18 cellular contexts compared by ENCODE assay signal in the genomic region with DNA sequence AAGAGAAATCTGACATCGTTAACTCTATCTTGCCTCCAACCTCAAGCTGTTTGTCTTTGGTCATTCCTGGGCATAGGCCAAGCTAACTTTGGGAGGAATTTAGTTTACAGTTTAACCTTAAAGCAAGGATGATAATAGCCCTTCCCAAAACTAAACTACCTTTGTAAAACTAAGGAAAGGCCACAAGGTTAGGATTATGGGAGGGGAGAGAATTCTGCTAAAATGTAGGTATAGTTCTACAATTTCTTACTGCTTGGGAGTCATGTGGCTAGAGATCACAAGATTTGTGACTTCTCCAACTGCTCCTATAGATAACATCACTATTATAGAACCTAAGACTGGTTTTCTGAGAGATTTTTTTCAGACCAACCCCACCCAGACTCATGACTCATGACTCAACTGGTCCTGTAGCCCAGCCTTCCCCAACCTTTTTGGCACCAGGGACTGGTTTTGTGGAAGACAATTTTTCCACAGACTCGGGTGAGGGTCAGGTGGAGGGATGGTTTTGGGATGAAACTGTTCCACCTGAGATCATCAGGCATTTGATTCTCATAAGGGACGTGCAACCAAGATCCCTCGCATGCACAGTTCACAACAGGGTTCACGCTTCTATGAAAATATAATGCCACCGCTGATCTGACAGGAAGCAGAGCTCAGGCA.
A peak's percentile ranks its signal among the peaks of the same experiment; 100 is the strongest.
DNase-seq lines count a peak whose midpoint lies in the region; ATAC-seq and TF ChIP-seq lines count a peak whose summit lies in the region.
"Had no signal": no experiment of that assay in that cellular context is flagged by ENCODE, and none has a peak within 500 bp of the region (broad histone marks: within the 10 kb centered on the region; RNA-seq: fewer than 3 reads in every experiment).

No MANE protein-coding gene starts in this region.

- H3K27me3 Mint-ChIP-seq in MCF 10A (ENCODE audit: insufficient read depth, unreplicated experiment), result no peaks in the 10 kb centered on the region
- no peaks in the 10 kb centered on the region for H3K27me3 Mint-ChIP-seq in activated CD4-positive, alpha-beta T cell treated with anti-CD3 and anti-CD28 coated beads, Interleukin-2, amount 10 ng/mL, durations not matched to agents 7 days and 5 days
- H3K27me3 Mint-ChIP-seq: activated naive CD8-positive, alpha-beta T cell; CD8-positive, alpha-beta memory T cell; stimulated activated naive CD8-positive, alpha-beta T cell treated with anti-CD3 and anti-CD28 coated beads, Interleukin-15, amount 100 ng/mL, for 72 hours had no signal

- no peaks in the 10 kb centered on the region for H3K4me1 ChIP-seq in breast epithelium
- H3K4me1 ChIP-seq: Peyer's patch had no signal

- TF ChIP-seq CTCF in MCF 10A (IDR thresholded peaks at IDR 0.05; ENCODE audit: unreplicated experiment) (no peak), breast epithelium (IDR thresholded peaks at IDR 0.05) (no peak), VCaP (conservative IDR thresholded peaks at IDR 0.05) (no peak)

- intact Hi-C loops in MCF 10A (cut with micrococcal nuclease) (no loop called here), breast epithelium (cut with DNase I; ENCODE audit: low total_unique reads) (no loop called here)

- H3K36me3 ChIP-seq in breast epithelium, result no peaks in the 10 kb centered on the region
- H3K36me3 ChIP-seq: cardiac muscle cell, Peyer's patch had no signal

- CTCF ChIA-PET in MCF 10A (lab: Yijun Ruan, JAX), result interaction anchor here (0.6 kb wide), 1 partner anchor 13 kb away, joined by 3 read pairs; no protein-coding TSS in a partner anchor
- CTCF ChIA-PET in activated CD4-positive, alpha-beta T cell treated with anti-CD3 and anti-CD28 coated beads, Interleukin-2, amount 10 ng/mL, durations not matched to agents 7 days and 5 days (lab: Charles Lee), result no interaction called here

- no peak for TF ChIP-seq POLR2A in breast epithelium (IDR thresholded peaks at IDR 0.05)

- H3K27me3 ChIP-seq in breast epithelium, result no peaks in the 10 kb centered on the region
- H3K27me3 ChIP-seq: cardiac muscle cell, Peyer's patch had no signal

- H3K4me3 ChIP-seq in breast epithelium, result no peak overlapping the region
- H3K4me3 ChIP-seq: cardiac muscle cell, Peyer's patch had no signal

- no peak overlapping the region for H3K27ac Mint-ChIP-seq in MCF 10A (ENCODE audit: low read depth, unreplicated experiment)
- H3K27ac Mint-ChIP-seq in activated CD4-positive, alpha-beta T cell treated with anti-CD3 and anti-CD28 coated beads, Interleukin-2, amount 10 ng/mL, durations not matched to agents 7 days and 5 days, result no peak overlapping the region
- H3K27ac Mint-ChIP-seq: activated naive CD8-positive, alpha-beta T cell; stimulated activated naive CD8-positive, alpha-beta T cell treated with anti-CD3 and anti-CD28 coated beads, Interleukin-15, amount 100 ng/mL, for 72 hours had no signal

- no peaks in the 10 kb centered on the region for H3K4me1 Mint-ChIP-seq in MCF 10A (ENCODE audit: insufficient read depth, unreplicated experiment)
- no peaks in the 10 kb centered on the region for H3K4me1 Mint-ChIP-seq in activated CD4-positive, alpha-beta T cell treated with anti-CD3 and anti-CD28 coated beads, Interleukin-2, amount 10 ng/mL, durations not matched to agents 7 days and 5 days
- H3K4me1 Mint-ChIP-seq: CD8-positive, alpha-beta memory T cell had no signal

- no peaks in the 10 kb centered on the region for H3K9me3 Mint-ChIP-seq in MCF 10A (ENCODE audit: unreplicated experiment)
- H3K9me3 Mint-ChIP-seq in activated CD4-positive, alpha-beta T cell treated with anti-CD3 and anti-CD28 coated beads, Interleukin-2, amount 10 ng/mL, durations not matched to agents 7 days and 5 days, result no peaks in the 10 kb centered on the region
- H3K9me3 Mint-ChIP-seq: CD8-positive, alpha-beta memory T cell; stimulated activated naive CD8-positive, alpha-beta T cell treated with anti-CD3 and anti-CD28 coated beads, Interleukin-15, amount 100 ng/mL, for 72 hours had no signal

- no peak overlapping the region for H3K4me3 Mint-ChIP-seq in MCF 10A (ENCODE audit: unreplicated experiment)
- H3K4me3 Mint-ChIP-seq in activated CD4-positive, alpha-beta T cell treated with anti-CD3 and anti-CD28 coated beads, Interleukin-2, amount 10 ng/mL, durations not matched to agents 7 days and 5 days, result no peak overlapping the region
- H3K4me3 Mint-ChIP-seq: activated naive CD8-positive, alpha-beta T cell; CD8-positive, alpha-beta memory T cell; stimulated activated naive CD8-positive, alpha-beta T cell treated with anti-CD3 and anti-CD28 coated beads, Interleukin-15, amount 100 ng/mL, for 72 hours had no signal

- no TSS peak for BruUV-seq in MCF 10A (replicated peaks; lab: Mats Ljungman, UMichigan)

- H3K27ac ChIP-seq in breast epithelium (peak overlapping the region in 1 of 2 donors; percentile 13), VCaP (peak overlapping the region; percentile 31; the same call in 1 of the 2 replicates)
- H3K27ac ChIP-seq: cardiac muscle cell had no signal

- no peaks in the 10 kb centered on the region for H3K9me3 ChIP-seq in breast epithelium
- H3K9me3 ChIP-seq: Peyer's patch had no signal

- ATAC-seq in GM19035 (IDR thresholded peaks at IDR 0.05; ENCODE audit: unreplicated experiment), result no peak
- ATAC-seq in HG03442 (IDR thresholded peaks at IDR 0.05; ENCODE audit: unreplicated experiment), result no peak
- ATAC-seq: stimulated activated naive CD8-positive, alpha-beta T cell treated with anti-CD3 and anti-CD28 coated beads, Interleukin-15, amount 100 ng/mL, for 72 hours had no signal

- POLR2A ChIA-PET in MCF 10A (lab: Yijun Ruan, JAX), result interaction anchor here (0.6 to 1.1 kb wide), 2 partner anchors 13 to 42 kb away, joined by 4 read pairs; no protein-coding TSS in a partner anchor
- POLR2A ChIA-PET in activated CD4-positive, alpha-beta T cell treated with anti-CD3 and anti-CD28 coated beads, Interleukin-2, amount 10 ng/mL, durations not matched to agents 7 days and 5 days (lab: Charles Lee), result no interaction called here

- no peaks in the 10 kb centered on the region for H3K36me3 Mint-ChIP-seq in MCF 10A (ENCODE audit: insufficient read depth, unreplicated experiment)
- H3K36me3 Mint-ChIP-seq in activated CD4-positive, alpha-beta T cell treated with anti-CD3 and anti-CD28 coated beads, Interleukin-2, amount 10 ng/mL, durations not matched to agents 7 days and 5 days (ENCODE audit: low read depth), result no peaks in the 10 kb centered on the region
- H3K36me3 Mint-ChIP-seq: activated naive CD8-positive, alpha-beta T cell had no signal

- DNase-seq in MCF 10A (ENCODE audit: unreplicated experiment) (peak; percentile 14), breast epithelium (ENCODE audit: low spot score in 2 of 2) (no peak), foreskin melanocyte (peak; percentile 30), NCI-H524 treated with DMSO at 0.1 percent for 48 hours (lab: John Stamatoyannopoulos, UW) (no peak)
- DNase-seq in activated CD4-positive, alpha-beta T cell treated with anti-CD3 and anti-CD28 coated beads, Interleukin-2, amount 10 ng/mL, durations not matched to agents 7 days and 5 days, result no peak
- DNase-seq: CD8-positive, alpha-beta memory T cell; GF-D8; kidney glomerular epithelial cell; NCI-H1930; NCI-H526; Peyer's patch; stimulated activated naive CD8-positive, alpha-beta T cell treated with anti-CD3 and anti-CD28 coated beads, Interleukin-15, amount 100 ng/mL, for 72 hours; SW 1271 had no signal

Comparison
In these comparisons a context has a peak if more than half of its experiments do, and no peak if none do; other contexts are left out.
1. DNase-seq: peak in MCF 10A (single experiment) and foreskin melanocyte (single experiment); none in breast epithelium (0 of 2), activated CD4-positive, alpha-beta T cell treated with anti-CD3 and anti-CD28 coated beads, Interleukin-2, amount 10 ng/mL, durations not matched to agents 7 days and 5 days (single experiment) and NCI-H524 treated with DMSO at 0.1 percent for 48 hours (single experiment).